In the genomic region with DNA sequence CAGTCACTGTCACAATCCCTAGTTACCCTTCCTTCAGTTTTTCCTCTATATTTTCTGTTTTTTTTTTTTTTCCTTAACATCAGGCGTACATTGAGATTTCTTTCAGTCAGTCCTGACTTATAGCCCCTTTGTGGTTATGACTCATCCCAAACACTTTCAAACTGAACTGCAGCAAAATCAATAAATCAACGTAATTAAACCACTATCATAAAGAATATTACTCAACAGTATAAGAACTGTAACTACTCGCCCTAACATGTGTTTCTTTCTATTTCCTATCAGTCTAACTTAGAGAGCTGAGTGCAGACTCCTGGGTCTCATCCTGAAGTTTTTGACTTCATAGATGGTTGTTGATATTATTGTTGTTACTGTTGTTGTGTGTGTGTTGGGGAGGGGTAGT, we compare ENCODE assay signal across 19 cellular contexts.
A peak's percentile ranks its signal among the peaks of the same experiment; 100 is the strongest.
DNase-seq lines count a peak whose midpoint lies in the region; ATAC-seq and TF ChIP-seq lines count a peak whose summit lies in the region.
"Had no signal": no experiment of that assay in that cellular context is flagged by ENCODE, and none has a peak within 500 bp of the region (broad histone marks: within the 10 kb centered on the region; RNA-seq: fewer than 3 reads in every experiment).

No MANE protein-coding gene starts in this region.

- no peak for ATAC-seq in HG03571 (IDR thresholded peaks at IDR 0.05; ENCODE audit: unreplicated experiment)
- no peak for ATAC-seq in GM18873 (IDR thresholded peaks at IDR 0.05; ENCODE audit: low FRiP score, unreplicated experiment)
- ATAC-seq: K562 had no signal

- no peak overlapping the region for H3K4me3 ChIP-seq in astrocyte of the spinal cord (ENCODE audit: low read depth, low read length)
- H3K4me3 ChIP-seq in skeletal muscle cell (ENCODE audit: low read depth, low read length): no peak overlapping the region
- H3K4me3 ChIP-seq: BLaER1, K562, suprapubic skin, vagina had no signal

- DNase-seq in NCI-H510A treated with DMSO at 0.1 percent for 48 hours (lab: John Stamatoyannopoulos, UW) (peak; percentile 53), NCI-H510A (lab: John Stamatoyannopoulos, UW) (no peak), NOMO-1 (lab: John Stamatoyannopoulos, UW; ENCODE audit: unreplicated experiment in 2 of 2) (peak; percentile 67 to 94), astrocyte of the spinal cord (ENCODE audit: low read depth, low spot score) (peak; percentile 82), skeletal muscle cell (ENCODE audit: low read depth) (peak; percentile 13), NCI-H2196 treated with DMSO at 0.1 percent for 48 hours (lab: John Stamatoyannopoulos, UW; ENCODE audit: unreplicated experiment) (no peak)
- DNase-seq: activated CD4-positive, alpha-beta T cell treated with anti-CD3 and anti-CD28 coated beads, Interleukin-2, amount 50 U/mL, for 1 hour; activated CD8-positive, alpha-beta memory T cell treated with anti-CD3 and anti-CD28 coated beads, Interleukin-2, amount 50 U/mL, for 4 hours; activated gamma-delta T cell treated with Interleukin-2 at 50 U/mL for 16 hours; head of caudate nucleus; NCI-H2029 treated with DMSO at 0.1 percent for 48 hours; Right ventricle myocardium superior; T-helper 2 cell had no signal

- no peak for TF ChIP-seq CTCF in astrocyte of the spinal cord (IDR thresholded peaks at IDR 0.05; ENCODE audit: low read depth, low read length)

- in situ Hi-C loops in astrocyte of the spinal cord (cut with HindIII; ENCODE audit: low sequenced_read_pairs): no loop called here

Comparison
In these comparisons a context has a peak if more than half of its experiments do, and no peak if none do; other contexts are left out.
1. DNase-seq: peak in NCI-H510A treated with DMSO at 0.1 percent for 48 hours (single experiment), NOMO-1 (2 of 2), astrocyte of the spinal cord (single experiment) and skeletal muscle cell (single experiment); none in NCI-H510A (single experiment) and NCI-H2196 treated with DMSO at 0.1 percent for 48 hours (single experiment).